In the genomic region with DNA sequence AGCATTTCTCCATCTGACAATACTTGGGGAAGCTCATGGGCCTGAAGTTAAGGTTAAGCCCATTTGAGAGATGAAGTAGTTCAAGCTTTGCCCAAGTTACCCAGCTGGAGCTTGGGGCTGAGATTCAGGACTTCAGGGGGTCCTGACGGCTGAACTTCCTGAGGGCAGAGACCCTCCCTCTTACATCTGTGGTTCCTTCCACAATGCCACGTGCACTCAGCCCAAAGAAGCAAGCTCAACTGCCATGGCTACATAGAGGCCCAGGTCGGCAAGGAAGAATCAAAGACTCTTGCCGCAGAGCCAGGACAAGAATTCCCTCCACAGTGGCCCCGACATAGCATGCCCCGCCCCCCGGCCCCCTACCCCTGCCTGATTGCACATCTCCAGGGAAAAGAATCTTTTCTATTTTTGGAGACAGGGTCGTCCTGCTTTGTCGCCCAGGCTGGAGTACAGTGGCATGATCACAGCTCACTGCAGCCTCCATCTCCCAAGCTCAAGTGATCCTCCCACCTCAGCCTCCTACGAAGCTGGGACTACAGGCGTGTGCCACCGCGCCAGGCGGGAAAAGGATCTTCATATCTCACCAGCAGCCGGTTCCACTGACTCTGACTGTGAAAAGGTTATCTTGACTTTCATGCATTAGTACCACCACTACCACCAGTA, we compare ENCODE assay signal across 8 cellular contexts. TPM values are rescaled to one million over a fixed set of nuclear protein-coding genes. Genes with fewer than 3 reads are reported as not detected.
DNase-seq lines count a peak whose midpoint lies in the region; ATAC-seq, FAIRE-seq and TF ChIP-seq lines count a peak whose summit lies in the region.

No MANE protein-coding gene starts in this region.

- DNase-seq in PC-3 (no peak), endodermal cell (no peak), pancreas (peak in 1 of 6 donors; percentile 36), HuH-7 (ENCODE audit: low spot score) (no peak), NCI-H1417 treated with DMSO at 0.1 percent for 48 hours (lab: John Stamatoyannopoulos, UW) (no peak), HAP-1 (ENCODE audit: low spot score in 2 of 2) (no peak)

- in situ Hi-C loops in HAP-1 (cut with MboI; ENCODE audit: low sequenced_read_pairs) = no loop called here

- WGBS in endodermal cell (ENCODE audit: insufficient coverage in 1 of 2, insufficient read length in 1 of 2), 2 experiments = 95 to 97% methylated on average over 10 to 15 of the region's 15 CpGs
- WGBS in pancreas, 2 donors = 83 to 84% methylated on average over 15 of the region's 15 CpGs

- no peaks in the 10 kb centered on the region for H3K9me3 ChIP-seq in PC-3 (ENCODE audit: low read length)
- no peaks in the 10 kb centered on the region for H3K9me3 ChIP-seq in endodermal cell (ENCODE audit: control insufficient read depth, low read length)
- H3K9me3 ChIP-seq in pancreas = no peaks in the 10 kb centered on the region
- no peaks in the 10 kb centered on the region for H3K9me3 ChIP-seq in HAP-1

- H3K27ac ChIP-seq in C4-2B = peak overlapping the region; percentile 55
- peak overlapping the region; percentile 41; the same call in 1 of the 2 replicates for H3K27ac ChIP-seq in PC-3 (ENCODE audit: low read length)
- no peak overlapping the region for H3K27ac ChIP-seq in endodermal cell (ENCODE audit: low read depth, low read length)
- peak overlapping the region; percentile 68 to 83 (median 69) for H3K27ac ChIP-seq in pancreas

- BruUV-seq in PC-3 (replicated peaks; lab: Mats Ljungman, UMichigan) = no TSS peak

- no peaks in the 10 kb centered on the region for H3K9me2 ChIP-seq in PC-3 (replicated peaks; ENCODE audit: low read length)

- H3K4me1 ChIP-seq in PC-3 (ENCODE audit: insufficient read depth, low read length) (peaks cover 7% of the 10 kb centered on the region), endodermal cell (ENCODE audit: control insufficient read depth, insufficient read depth, low read length) (no peaks in the 10 kb centered on the region), pancreas (peaks cover 0 to 3% (median 0%) of the 10 kb centered on the region in 3 donors), HAP-1 (peaks cover 9% of the 10 kb centered on the region)

- H3K27ac Mint-ChIP-seq in endodermal cell = no peak overlapping the region

- H3K79me2 ChIP-seq in PC-3 (ENCODE audit: low read length) = peaks cover 2% of the 10 kb centered on the region; the same call in 1 of the 2 replicates

- H3K27me3 ChIP-seq in PC-3 (ENCODE audit: low read length) = no peaks in the 10 kb centered on the region
- H3K27me3 ChIP-seq in endodermal cell (ENCODE audit: control insufficient read depth, insufficient read depth, low read length, poor library complexity, severe bottlenecking) = no peaks in the 10 kb centered on the region
- no peaks in the 10 kb centered on the region for H3K27me3 ChIP-seq in pancreas
- H3K27me3 ChIP-seq in HAP-1 (ENCODE audit: low read depth) = no peaks in the 10 kb centered on the region

- intact Hi-C loops in PC-3 (cut with micrococcal nuclease) (no loop called here), pancreas (cut with DNase I) (no loop called here)

- peaks cover 5% of the 10 kb centered on the region for H3K36me3 Mint-ChIP-seq in endodermal cell (ENCODE audit: low read depth)

- TF ChIP-seq CTCF in C4-2B (conservative IDR thresholded peaks at IDR 0.05) = no peak
- no peak for TF ChIP-seq CTCF in PC-3 (conservative IDR thresholded peaks at IDR 0.05; ENCODE audit: low read depth, low read length)
- no peak for TF ChIP-seq CTCF in endodermal cell (conservative IDR thresholded peaks at IDR 0.05)
- TF ChIP-seq CTCF in pancreas (IDR thresholded peaks at IDR 0.05) = no peak

- peak overlapping the region; percentile 72 for H3K4me3 Mint-ChIP-seq in endodermal cell

- H2AFZ ChIP-seq in PC-3 (ENCODE audit: low read length) = peak overlapping the region; percentile 77

- H3K9ac ChIP-seq in PC-3 (ENCODE audit: low read length) (peak overlapping the region; percentile 60), endodermal cell (ENCODE audit: extremely low read depth, low read length, poor library complexity, severe bottlenecking) (no peak overlapping the region)

- peak overlapping the region; percentile 75 for H3K4me2 ChIP-seq in PC-3 (ENCODE audit: low read length)

- CTCF ChIA-PET in PC-3 (lab: Charles Lee) = interaction anchor here (0.6 kb wide), 1 partner anchor 101 kb away, joined by 3 read pairs; no protein-coding TSS in a partner anchor

- H3F3A ChIP-seq in PC-3 (ENCODE audit: low read length, unreplicated experiment) = no peaks in the 10 kb centered on the region

- H3K4me3 ChIP-seq in PC-3 (ENCODE audit: low read length) (peak overlapping the region; percentile 52; the same call in 1 of the 2 replicates), endodermal cell (ENCODE audit: low read length) (peak overlapping the region; percentile 67), pancreas (peak overlapping the region in 2 of 4 donors; percentile 26 to 57), HAP-1 (no peak overlapping the region; the same call in 1 of the 2 replicates)

- FAIRE-seq in pancreas (lab: Jason Lieb, UNC) = no peak

- H3K36me3 ChIP-seq in PC-3 (ENCODE audit: low read depth, low read length) = peaks cover 19% of the 10 kb centered on the region
- no peaks in the 10 kb centered on the region for H3K36me3 ChIP-seq in endodermal cell (ENCODE audit: control insufficient read depth, insufficient read depth, low read length)
- no peaks in the 10 kb centered on the region for H3K36me3 ChIP-seq in pancreas
- peaks cover 60% of the 10 kb centered on the region for H3K36me3 ChIP-seq in HAP-1 (replicated peaks)

- POLR2A ChIA-PET in PC-3 (lab: Charles Lee; ENCODE audit: unreplicated experiment) = no interaction called here

- ATAC-seq in PC-3 = no peak
- ATAC-seq in pancreas = no peak
- no peak for ATAC-seq in GM21786 (IDR thresholded peaks at IDR 0.05; ENCODE audit: unreplicated experiment)

- H3K4me1 Mint-ChIP-seq in endodermal cell = peaks cover 2% of the 10 kb centered on the region

- H3K9me3 Mint-ChIP-seq in endodermal cell = no peaks in the 10 kb centered on the region

- H3K27me3 Mint-ChIP-seq in endodermal cell (ENCODE audit: insufficient read depth) = no peaks in the 10 kb centered on the region

- no peaks in the 10 kb centered on the region for H4K20me1 ChIP-seq in PC-3 (ENCODE audit: low read length)

RNA-seq across cellular contexts. Expression of gene PHF19, which starts 9.2 kb away (rescaled TPM):
- total RNA-seq in PC-3 (2014; rRNA removed) (101 and 104 TPM in 2 replicates), endodermal cell (10 to 100 TPM; 17.9 to 21.9 TPM), pancreas (1 to 10 TPM; 2.2 to 7.4 (median 4.0) TPM)
- 30.5 TPM for polyA plus RNA-seq in endodermal cell (2013, experiment 1 of 2)
- 27.9 TPM for polyA plus RNA-seq in endodermal cell (2013, experiment 2 of 2)
- 1 to 10 TPM; 4.3 to 5.9 TPM for polyA plus RNA-seq in pancreas

RNA-seq across cellular contexts. Expression of gene PSMD5, which starts 25.1 kb away (rescaled TPM):
- 19.1 and 23.4 TPM in 2 replicates for total RNA-seq in PC-3 (2014; rRNA removed)
- 10 to 100 TPM; 21.8 to 52.7 TPM for total RNA-seq in endodermal cell
- 29.3 TPM for polyA plus RNA-seq in endodermal cell (2013, experiment 1 of 2)
- 28.7 TPM for polyA plus RNA-seq in endodermal cell (2013, experiment 2 of 2)
- 10 to 100 TPM; 18.3 to 33.0 (median 23.6) TPM for total RNA-seq in pancreas
- 10 to 100 TPM in 1 of 2 donors, 1 to 10 TPM in 1; 5.8 to 12.2 TPM for polyA plus RNA-seq in pancreas

RNA-seq across cellular contexts. Expression of gene TRAF1, which starts 58.8 kb away (rescaled TPM):
- total RNA-seq in PC-3 (2014; rRNA removed) (0.15 and 0.29 TPM in 2 replicates), endodermal cell (1 to 10 TPM; 3.6 to 8.2 TPM), pancreas (1 to 10 TPM; 1.3 to 8.1 (median 1.7) TPM)
- 3.1 TPM for polyA plus RNA-seq in endodermal cell (2013, experiment 1 of 2)
- 2.6 TPM for polyA plus RNA-seq in endodermal cell (2013, experiment 2 of 2)
- 1 to 10 TPM; 5.2 to 6.2 TPM for polyA plus RNA-seq in pancreas
